ENCODE assay signal across 15 cellular contexts in genomic region chr5:122473941-122474340, GRCh38.
DNase-seq lines count a peak whose midpoint lies in the region; ATAC-seq, FAIRE-seq and TF ChIP-seq lines count a peak whose summit lies in the region.
"Had no signal": no experiment of that assay in that cellular context is flagged by ENCODE, and none has a peak within 500 bp of the region (broad histone marks: within the 10 kb centered on the region; RNA-seq: fewer than 3 reads in every experiment).

No MANE protein-coding gene starts in this region.

- H3K27me3 ChIP-seq in mammary epithelial cell (ENCODE audit: insufficient read depth, low read length) (no peaks in the 10 kb centered on the region), H1 (replicated peaks in 1 of 4; ENCODE audit: control insufficient read depth in 3 of 4, extremely low read depth in 1 of 4, insufficient read depth in 3 of 4, low read length in 3 of 4) (no peaks in the 10 kb centered on the region)

- H3K4me1 ChIP-seq in mammary epithelial cell (ENCODE audit: insufficient read depth, low read length) (no peaks in the 10 kb centered on the region), H1 (replicated peaks in 1 of 4; ENCODE audit: control insufficient read depth in 3 of 4, insufficient read depth in 4 of 4, low read length in 3 of 4) (peaks cover 4 to 20% (median 14%) of the 10 kb centered on the region in 4 experiments)

- POLR2A ChIA-PET in MCF 10A (lab: Yijun Ruan, JAX) (interaction anchor here (0.6 to 2.1 kb wide), 5 partner anchors 11 to 286 kb away, joined by 3 to 12 read pairs (median 4); no protein-coding TSS in a partner anchor), H1 (lab: Charles Lee; ENCODE audit: partially characterized antibody) (no interaction called here)

- dilution Hi-C loops in mammary epithelial cell (cut with HindIII; ENCODE audit: low sequenced_read_pairs): no loop called here

- H3K27ac ChIP-seq in mammary epithelial cell (ENCODE audit: insufficient read depth, low read depth, low read length) (no peak overlapping the region), H1 (ENCODE audit: low read depth, low read length) (no peak overlapping the region)
- H3K27ac ChIP-seq: 22Rv1 had no signal

- H4K91ac ChIP-seq in H1 (replicated peaks; ENCODE audit: insufficient read length, low read length): no peak overlapping the region

- CTCF ChIA-PET in MCF 10A (lab: Yijun Ruan, JAX) (interaction anchor here (0.7 to 1.9 kb wide), 6 partner anchors 11 to 511 kb away, joined by 3 to 10 read pairs (median 4); no protein-coding TSS in a partner anchor), mammary epithelial cell (lab: Charles Lee; ENCODE audit: low non-redundant PET) (no interaction called here), H1 (lab: Charles Lee; ENCODE audit: partially characterized antibody) (interaction anchor here (1.0 to 2.2 kb wide), 3 partner anchors 16 to 35 kb away, joined by 3 to 9 read pairs (median 4); no protein-coding TSS in a partner anchor)

- H3K27me3 Mint-ChIP-seq in MCF 10A (ENCODE audit: insufficient read depth, unreplicated experiment) (no peaks in the 10 kb centered on the region), mesothelial cell of epicardium (ENCODE audit: low read depth) (no peaks in the 10 kb centered on the region)

- no peaks in the 10 kb centered on the region for H3K36me3 Mint-ChIP-seq in MCF 10A (ENCODE audit: insufficient read depth, unreplicated experiment)
- H3K36me3 Mint-ChIP-seq in mesothelial cell of epicardium: peaks cover 12% of the 10 kb centered on the region
- H3K36me3 Mint-ChIP-seq: CD14-positive monocyte; CD8-positive, alpha-beta T cell had no signal

- H2BK15ac ChIP-seq in H1 (ENCODE audit: low read length): no peak overlapping the region

- peaks cover 47% of the 10 kb centered on the region for H3K4me1 Mint-ChIP-seq in MCF 10A (ENCODE audit: insufficient read depth, unreplicated experiment)
- H3K4me1 Mint-ChIP-seq in mesothelial cell of epicardium: peaks cover 77% of the 10 kb centered on the region

- in situ Hi-C loops in mammary epithelial cell (cut with MboI; ENCODE audit: low sequenced_read_pairs in 2 of 2): no loop called here

- no peak overlapping the region for H3K9ac ChIP-seq in mammary epithelial cell (ENCODE audit: insufficient read depth, low read length)
- H3K9ac ChIP-seq in H1 (replicated peaks in 1 of 4; ENCODE audit: extremely low read depth in 1 of 4, low read depth in 3 of 4, low read length in 3 of 4): no peak overlapping the region

- no peak for FAIRE-seq in H1 (lab: Jason Lieb, UNC)
- FAIRE-seq: GM19239 had no signal

- no peak overlapping the region for H3K23ac ChIP-seq in H1 (ENCODE audit: insufficient read length)

- no peak overlapping the region for H3K18ac ChIP-seq in H1 (ENCODE audit: extremely low read depth, low read length)

- H3K14ac ChIP-seq in H1 (ENCODE audit: insufficient read length): no peak overlapping the region

- peak overlapping the region; percentile 40; the same call in 1 of the 2 replicates for H2BK20ac ChIP-seq in H1 (ENCODE audit: low read length)

- no peak for DNase-seq in MCF 10A (ENCODE audit: unreplicated experiment)
- DNase-seq in mammary epithelial cell: no peak
- DNase-seq in H1 (ENCODE audit: low read depth in 1 of 2, low spot score in 2 of 2): no peak
- DNase-seq in mesothelial cell of epicardium (ENCODE audit: low spot score in 2 of 2, unreplicated experiment in 2 of 2): no peak
- no peak for DNase-seq in D341Med (ENCODE audit: low spot score)
- no peak for DNase-seq in COLO829 (ENCODE audit: low spot score)
- DNase-seq: Caco-2; CD8-positive, alpha-beta T cell; DMS53; HCEC 1CT had no signal

- H3K9me3 Mint-ChIP-seq in MCF 10A (ENCODE audit: unreplicated experiment) (no peaks in the 10 kb centered on the region), mesothelial cell of epicardium (no peaks in the 10 kb centered on the region)
- H3K9me3 Mint-ChIP-seq: CD8-positive, alpha-beta T cell had no signal

- no peak overlapping the region for H4K8ac ChIP-seq in H1 (ENCODE audit: extremely low read depth, insufficient read depth, low read length)

- no peaks in the 10 kb centered on the region for H4K20me1 ChIP-seq in mammary epithelial cell (ENCODE audit: insufficient read depth, low read length)
- no peaks in the 10 kb centered on the region for H4K20me1 ChIP-seq in H1 (replicated peaks in 1 of 2; ENCODE audit: control insufficient read depth in 1 of 2, insufficient read depth in 2 of 2, low read length in 2 of 2)

- no peak overlapping the region for H2AFZ ChIP-seq in mammary epithelial cell (ENCODE audit: low read depth, low read length)
- no peak overlapping the region for H2AFZ ChIP-seq in H1 (ENCODE audit: low read length)

- H3K9me3 ChIP-seq in mammary epithelial cell (replicated peaks; ENCODE audit: insufficient read depth, low read length): no peaks in the 10 kb centered on the region
- no peaks in the 10 kb centered on the region for H3K9me3 ChIP-seq in H1 (ENCODE audit: insufficient read depth in 2 of 2, low read depth in 1 of 2, low read length in 1 of 2)
- H3K9me3 ChIP-seq: Caco-2 had no signal

- TF ChIP-seq RAD21 in H1 (IDR thresholded peaks at IDR 0.05 in 1 of 2, conservative IDR thresholded peaks at IDR 0.05 in 1 of 2; ENCODE audit: low read depth in 2 of 2, low read length in 2 of 2): no peak

- peak overlapping the region; percentile 97 for H2BK120ac ChIP-seq in H1 (replicated peaks; ENCODE audit: low read depth, low read length)

- no peak overlapping the region for H3K4me2 ChIP-seq in mammary epithelial cell (ENCODE audit: insufficient read depth, low read depth, low read length)
- H3K4me2 ChIP-seq in H1 (ENCODE audit: insufficient read depth in 1 of 2, low read depth in 2 of 2, low read length in 2 of 2): no peak overlapping the region

- no peak overlapping the region for H3K4me3 Mint-ChIP-seq in MCF 10A (ENCODE audit: unreplicated experiment)
- H3K4me3 Mint-ChIP-seq in mesothelial cell of epicardium: peak overlapping the region; percentile 37
- H3K4me3 Mint-ChIP-seq: CD14-positive monocyte; CD8-positive, alpha-beta T cell had no signal

- TF ChIP-seq POLR2A in H1 (IDR thresholded peaks at IDR 0.05; ENCODE audit: control extremely low read depth in 1 of 2, low read depth in 2 of 2, low read length in 2 of 2): no peak

- no peaks in the 10 kb centered on the region; the same call in 1 of the 2 replicates for H3K23me2 ChIP-seq in H1 (ENCODE audit: low read depth, low read length)

- peak overlapping the region; percentile 87; the same call in 1 of the 2 replicates for H2BK5ac ChIP-seq in H1 (ENCODE audit: low read depth, low read length)

- H3K4ac ChIP-seq in H1 (replicated peaks; ENCODE audit: insufficient read length, low read depth, low read length): no peak overlapping the region

- no peaks in the 10 kb centered on the region for H3K79me2 ChIP-seq in mammary epithelial cell (ENCODE audit: insufficient read depth, low read length)
- no peaks in the 10 kb centered on the region for H3K79me2 ChIP-seq in H1 (ENCODE audit: control insufficient read depth in 1 of 2, insufficient read depth in 2 of 2, low read length in 2 of 2)

- H3K27ac Mint-ChIP-seq in MCF 10A (ENCODE audit: low read depth, unreplicated experiment) (peak overlapping the region; percentile 37), mesothelial cell of epicardium (no peak overlapping the region)
- H3K27ac Mint-ChIP-seq: CD8-positive, alpha-beta T cell had no signal

- BruUV-seq in MCF 10A (replicated peaks; lab: Mats Ljungman, UMichigan): no TSS peak
- no TSS peak for BruUV-seq in mammary epithelial cell (replicated peaks; lab: Mats Ljungman, UMichigan)

- TF ChIP-seq EP300 in H1 (IDR thresholded peaks at IDR 0.05; ENCODE audit: borderline replicate concordance in 1 of 2, low read depth in 2 of 2, low read length in 2 of 2): no peak

- H3K56ac ChIP-seq in H1 (replicated peaks; ENCODE audit: insufficient read length, low read depth, low read length): no peak overlapping the region

- WGBS in mammary epithelial cell (ENCODE audit: low coverage, missing lambda C conversion rate): 68% methylated on average over 4 of the region's 4 CpGs
- 32% methylated on average over 1 of the region's 4 CpGs; no CpG with 5 or more reads in 1 of the 2 experiments for WGBS in H1 (ENCODE audit: extremely low coverage in 1 of 2, insufficient coverage in 1 of 2, insufficient read length in 1 of 2, insufficient replicate concordance in 2 of 2, low coverage in 1 of 2, low lambda C conversion rate in 2 of 2, missing lambda C conversion rate in 1 of 2), 2 experiments

- H2AK5ac ChIP-seq in H1 (ENCODE audit: low read depth, low read length): no peak overlapping the region

- H3K79me1 ChIP-seq in H1 (ENCODE audit: low read depth, low read length): no peaks in the 10 kb centered on the region

- peak overlapping the region; percentile 76 for H4K5ac ChIP-seq in H1 (ENCODE audit: insufficient read length, low read depth, low read length)

- TF ChIP-seq CTCF in MCF 10A (IDR thresholded peaks at IDR 0.05; ENCODE audit: unreplicated experiment) (no peak), mammary epithelial cell (conservative IDR thresholded peaks at IDR 0.05 in 1 of 2, IDR thresholded peaks at IDR 0.05 in 1 of 2; ENCODE audit: extremely low read depth in 1 of 2, insufficient read depth in 1 of 2, low read depth in 1 of 2, low read length in 2 of 2) (no peak), H1 (IDR thresholded peaks at IDR 0.05; ENCODE audit: control extremely low read depth in 1 of 3, insufficient read depth in 1 of 3, low read depth in 1 of 3, low read length in 3 of 3) (no peak), mesothelial cell of epicardium (IDR thresholded peaks at IDR 0.05; ENCODE audit: unreplicated experiment) (no peak)

- intact Hi-C loops in MCF 10A (cut with micrococcal nuclease): loop anchor here (10.0 kb wide), 1 partner anchor 509 kb away; the partner anchor contains the start of gene SRFBP1
- intact Hi-C loops in mammary epithelial cell (cut with micrococcal nuclease): no loop called here

- H3K36me3 ChIP-seq in mammary epithelial cell (ENCODE audit: insufficient read depth, low read length) (no peaks in the 10 kb centered on the region), H1 (ENCODE audit: control insufficient read depth in 2 of 4, insufficient read depth in 4 of 4, low read length in 3 of 4) (no peaks in the 10 kb centered on the region)

- no peak for ATAC-seq in HG02642 (IDR thresholded peaks at IDR 0.05; ENCODE audit: poor library complexity, unreplicated experiment)
- no peak for ATAC-seq in HG03442 (IDR thresholded peaks at IDR 0.05; ENCODE audit: unreplicated experiment)
- ATAC-seq: CD8-positive, alpha-beta T cell had no signal

- no peak overlapping the region for H3K4me3 ChIP-seq in mammary epithelial cell (replicated peaks in 1 of 3; ENCODE audit: insufficient read depth in 1 of 3, low read depth in 2 of 3, low read length in 3 of 3)
- H3K4me3 ChIP-seq in H1 (ENCODE audit: extremely low read depth in 1 of 4, insufficient read depth in 2 of 4, low read depth in 3 of 4, low read length in 4 of 4): no peak overlapping the region

- no peak overlapping the region for H2BK12ac ChIP-seq in H1 (ENCODE audit: low read depth, low read length)

TF ChIP-seq in H1, 55 proteins besides CTCF, POLR2A, EP300 and RAD21 (continues in another document):
- TF ChIP-seq ZNF274 (IDR thresholded peaks at IDR 0.05; ENCODE audit: borderline replicate concordance, extremely low read depth, low read length) (no peak), EGR1 (IDR thresholded peaks at IDR 0.05; ENCODE audit: borderline replicate concordance, low read depth, low read length) (no peak), JUND (IDR thresholded peaks at IDR 0.05; ENCODE audit: low read length) (no peak), PHF8 (conservative IDR thresholded peaks at IDR 0.05; ENCODE audit: low read depth, low read length) (no peak)
